Comparison of ENCODE assay signal across 12 cellular contexts in the genomic region with DNA sequence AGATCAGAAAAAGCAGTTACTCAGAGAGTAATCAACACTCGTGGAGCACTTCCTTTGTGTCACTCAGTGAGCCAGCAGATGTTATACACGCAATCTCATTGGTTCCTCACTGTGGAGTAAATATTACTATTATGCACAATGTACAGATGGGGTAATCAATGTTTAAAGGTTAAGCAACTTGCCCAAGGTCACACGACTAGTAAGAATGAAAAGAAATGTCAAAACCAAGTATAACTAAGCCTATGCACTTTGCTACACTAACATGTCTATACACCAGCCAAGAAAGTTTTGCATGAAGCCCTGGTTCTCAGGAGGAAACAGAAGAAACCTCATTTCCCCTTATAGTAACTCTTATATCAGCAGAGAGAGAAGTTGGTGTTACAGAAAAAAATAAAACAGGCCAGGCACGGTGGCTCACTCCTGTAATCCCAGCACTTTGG. TPM values are rescaled to one million over a fixed set of nuclear protein-coding genes. Genes with fewer than 3 reads are reported as not detected.
DNase-seq lines count a peak whose midpoint lies in the region; ATAC-seq, FAIRE-seq and TF ChIP-seq lines count a peak whose summit lies in the region.
"Had no signal": no experiment of that assay in that cellular context is flagged by ENCODE, and none has a peak within 500 bp of the region (broad histone marks: within the 10 kb centered on the region; RNA-seq: fewer than 3 reads in every experiment).

No MANE protein-coding gene starts in this region.

- H3K4me1 ChIP-seq in astrocyte (ENCODE audit: insufficient read depth, low read length) = peaks cover 25% of the 10 kb centered on the region

- peaks cover 6% of the 10 kb centered on the region for H3K79me2 ChIP-seq in astrocyte (ENCODE audit: insufficient read depth, low read length)

- no peak overlapping the region for H2AFZ ChIP-seq in astrocyte (ENCODE audit: low read depth, low read length)

- H3K4me3 ChIP-seq in GM06990 (replicated peaks; ENCODE audit: low read depth, low read length) (no peak overlapping the region), astrocyte (ENCODE audit: insufficient read depth, low read depth, low read length) (no peak overlapping the region)

- H3K4me3 Mint-ChIP-seq in astrocyte (ENCODE audit: unreplicated experiment) = no peak overlapping the region
- no peak overlapping the region for H3K4me3 Mint-ChIP-seq in type B pancreatic cell

- H3K27me3 ChIP-seq in GM06990 (replicated peaks; ENCODE audit: control insufficient read depth, insufficient read depth, low read length) (no peaks in the 10 kb centered on the region), astrocyte (ENCODE audit: insufficient read depth, low read length) (no peaks in the 10 kb centered on the region)

- DNase-seq in GM06990 (ENCODE audit: extremely low read depth, insufficient read length) (peak; percentile 26), HuH-7 (ENCODE audit: low spot score) (peak; percentile 14), astrocyte (ENCODE audit: low read depth) (no peak), NK-92 (lab: John Stamatoyannopoulos, UW; ENCODE audit: unreplicated experiment) (no peak), type B pancreatic cell (ENCODE audit: extremely low spot score, unreplicated experiment) (no peak), NCI-H2171 treated with DMSO at 0.1 percent for 48 hours (lab: John Stamatoyannopoulos, UW) (no peak), AG08395 (ENCODE audit: low spot score) (no peak)
- DNase-seq: EL had no signal

- H3K9me3 Mint-ChIP-seq in astrocyte (ENCODE audit: unreplicated experiment) = no peaks in the 10 kb centered on the region
- no peaks in the 10 kb centered on the region for H3K9me3 Mint-ChIP-seq in type B pancreatic cell

- no peak for FAIRE-seq in astrocyte (lab: Jason Lieb, UNC)
- FAIRE-seq: bronchial epithelial cell, islet of Langerhans had no signal

- H3K27ac Mint-ChIP-seq in astrocyte (ENCODE audit: unreplicated experiment) (peak overlapping the region; percentile 48), type B pancreatic cell (no peak overlapping the region)

- no peak overlapping the region for H3K4me2 ChIP-seq in astrocyte (ENCODE audit: low read length)

- H3K4me1 Mint-ChIP-seq in astrocyte (ENCODE audit: low read depth, unreplicated experiment) (peaks cover 21% of the 10 kb centered on the region), type B pancreatic cell (ENCODE audit: unreplicated experiment) (peaks cover 34% of the 10 kb centered on the region)

- H4K20me1 ChIP-seq in astrocyte (ENCODE audit: insufficient read depth, low read length) = no peaks in the 10 kb centered on the region

- peaks cover 13% of the 10 kb centered on the region for H3K36me3 ChIP-seq in GM06990 (ENCODE audit: control insufficient read depth, insufficient read depth, low read length)
- H3K36me3 ChIP-seq in astrocyte (ENCODE audit: insufficient read depth, low read length) = peaks cover 2% of the 10 kb centered on the region

- H3K27me3 Mint-ChIP-seq in astrocyte (ENCODE audit: low read depth, unreplicated experiment) (no peaks in the 10 kb centered on the region), type B pancreatic cell (no peaks in the 10 kb centered on the region)

- no peaks in the 10 kb centered on the region for H3K9me3 ChIP-seq in astrocyte (ENCODE audit: insufficient read depth, low read depth, low read length)

- no peak for TF ChIP-seq CTCF in GM06990 (IDR thresholded peaks at IDR 0.05; ENCODE audit: insufficient read depth, low read length, poor library complexity, severe bottlenecking)
- TF ChIP-seq CTCF in astrocyte (IDR thresholded peaks at IDR 0.05; ENCODE audit: insufficient read depth, low read depth, low read length) = no peak
- TF ChIP-seq CTCF in type B pancreatic cell (conservative IDR thresholded peaks at IDR 0.05) = no peak

- no peak overlapping the region for H3K9ac ChIP-seq in astrocyte (ENCODE audit: low read length)

- H3K27ac ChIP-seq in astrocyte (ENCODE audit: low read depth, low read length) = no peak overlapping the region

- peak; percentile 39 for ATAC-seq in GM21529 (IDR thresholded peaks at IDR 0.05; ENCODE audit: unreplicated experiment)
- ATAC-seq: SK-N-SH treated with all-trans-retinoic acid at 6 μM for 48 hours had no signal

- peaks cover 5% of the 10 kb centered on the region for H3K36me3 Mint-ChIP-seq in astrocyte (ENCODE audit: low read depth, unreplicated experiment)
- peaks cover 37% of the 10 kb centered on the region for H3K36me3 Mint-ChIP-seq in type B pancreatic cell

RNA-seq across cellular contexts. Expression of a gene that starts 5.4 kb away (rescaled TPM):
- 16.1 and 16.8 TPM in 2 replicates for total RNA-seq in astrocyte
- total RNA-seq in type B pancreatic cell (ENCODE audit: low replicate concordance) = 23.1 and 26.4 TPM in 2 replicates

Comparison
In these comparisons a context has a peak if more than half of its experiments do, and no peak if none do; other contexts are left out.
1. DNase-seq: peak in GM06990 (single experiment) and HuH-7 (single experiment); none in astrocyte (single experiment), NK-92 (single experiment), type B pancreatic cell (single experiment), NCI-H2171 treated with DMSO at 0.1 percent for 48 hours (single experiment) and AG08395 (single experiment).